ENCODE assay signal across 1 cellular context in the genomic region with DNA sequence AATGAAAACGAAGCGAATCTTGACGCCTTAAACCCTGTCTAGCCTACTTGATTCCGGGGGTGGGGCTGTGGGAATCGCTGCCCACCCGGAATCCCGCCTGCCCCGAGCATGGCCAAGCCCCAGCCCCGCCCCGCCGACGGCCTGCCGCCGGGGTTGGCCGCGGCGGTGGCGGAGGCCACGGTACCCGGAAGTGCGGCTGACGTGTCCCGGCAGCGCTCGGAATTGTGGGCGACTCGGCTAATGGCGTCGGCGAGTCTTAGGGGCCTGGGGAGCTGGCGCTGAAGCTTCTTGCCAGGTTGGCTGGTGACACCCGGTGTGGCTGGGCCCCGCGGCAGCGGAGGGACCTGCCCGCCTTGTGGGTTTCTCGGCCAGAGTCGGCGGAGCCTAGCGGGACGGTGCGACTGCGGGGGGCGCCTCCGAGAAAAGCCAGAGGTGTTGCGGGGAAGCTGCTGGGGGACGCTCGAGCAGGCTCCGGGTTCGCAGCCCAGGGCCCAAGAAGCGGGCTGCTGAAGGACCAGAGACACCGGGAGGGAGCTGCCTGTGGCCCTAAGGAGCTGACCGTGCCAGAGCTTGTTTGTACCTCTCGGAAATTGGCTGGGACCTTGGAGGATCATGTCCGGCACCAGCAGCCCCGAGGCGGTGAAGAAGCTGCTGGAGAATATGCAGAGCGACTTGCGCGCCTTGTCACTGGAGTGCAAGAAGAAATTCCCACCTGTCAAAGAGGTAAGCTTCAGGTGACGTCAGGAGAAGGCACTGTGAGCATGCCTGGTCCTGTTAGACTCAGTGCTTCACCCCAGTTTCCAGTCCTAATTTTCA.
TF ChIP-seq lines count a peak whose summit lies in the region.

A gene with protein sequence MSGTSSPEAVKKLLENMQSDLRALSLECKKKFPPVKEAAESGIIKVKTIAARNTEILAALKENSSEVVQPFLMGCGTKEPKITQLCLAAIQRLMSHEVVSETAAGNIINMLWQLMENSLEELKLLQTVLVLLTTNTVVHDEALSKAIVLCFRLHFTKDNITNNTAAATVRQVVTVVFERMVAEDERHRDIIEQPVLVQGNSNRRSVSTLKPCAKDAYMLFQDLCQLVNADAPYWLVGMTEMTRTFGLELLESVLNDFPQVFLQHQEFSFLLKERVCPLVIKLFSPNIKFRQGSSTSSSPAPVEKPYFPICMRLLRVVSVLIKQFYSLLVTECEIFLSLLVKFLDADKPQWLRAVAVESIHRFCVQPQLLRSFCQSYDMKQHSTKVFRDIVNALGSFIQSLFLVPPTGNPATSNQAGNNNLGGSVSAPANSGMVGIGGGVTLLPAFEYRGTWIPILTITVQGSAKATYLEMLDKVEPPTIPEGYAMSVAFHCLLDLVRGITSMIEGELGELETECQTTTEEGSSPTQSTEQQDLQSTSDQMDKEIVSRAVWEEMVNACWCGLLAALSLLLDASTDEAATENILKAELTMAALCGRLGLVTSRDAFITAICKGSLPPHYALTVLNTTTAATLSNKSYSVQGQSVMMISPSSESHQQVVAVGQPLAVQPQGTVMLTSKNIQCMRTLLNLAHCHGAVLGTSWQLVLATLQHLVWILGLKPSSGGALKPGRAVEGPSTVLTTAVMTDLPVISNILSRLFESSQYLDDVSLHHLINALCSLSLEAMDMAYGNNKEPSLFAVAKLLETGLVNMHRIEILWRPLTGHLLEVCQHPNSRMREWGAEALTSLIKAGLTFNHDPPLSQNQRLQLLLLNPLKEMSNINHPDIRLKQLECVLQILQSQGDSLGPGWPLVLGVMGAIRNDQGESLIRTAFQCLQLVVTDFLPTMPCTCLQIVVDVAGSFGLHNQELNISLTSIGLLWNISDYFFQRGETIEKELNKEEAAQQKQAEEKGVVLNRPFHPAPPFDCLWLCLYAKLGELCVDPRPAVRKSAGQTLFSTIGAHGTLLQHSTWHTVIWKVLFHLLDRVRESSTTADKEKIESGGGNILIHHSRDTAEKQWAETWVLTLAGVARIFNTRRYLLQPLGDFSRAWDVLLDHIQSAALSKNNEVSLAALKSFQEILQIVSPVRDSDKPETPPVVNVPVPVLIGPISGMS (N-terminal part only) (plus strand): TSS at position 231 of the 816 bp plus-strand sequence. CDS start 382 bp downstream, at position 613.

TF ChIP-seq in Ishikawa, 13 proteins besides CTCF, POLR2A, EP300 and RAD21 (continued from another document):
- TF ChIP-seq ZBTB7A (IDR thresholded peaks at IDR 0.05; ENCODE audit: low read depth) (no peak), TAF1 (IDR thresholded peaks at IDR 0.05; ENCODE audit: low read depth) (peak; percentile 99), EGR1 (IDR thresholded peaks at IDR 0.05) (peak; percentile 25; the same call in 1 of the 2 replicates), NFIC (IDR thresholded peaks at IDR 0.05) (peak; percentile 35; the same call in 1 of the 2 replicates), CREB1 (IDR thresholded peaks at IDR 0.05; ENCODE audit: low read depth) (peak; percentile 89), YY1 (IDR thresholded peaks at IDR 0.05; ENCODE audit: low read depth) (peak; percentile 98)
- TF ChIP-seq, protein P1, sequence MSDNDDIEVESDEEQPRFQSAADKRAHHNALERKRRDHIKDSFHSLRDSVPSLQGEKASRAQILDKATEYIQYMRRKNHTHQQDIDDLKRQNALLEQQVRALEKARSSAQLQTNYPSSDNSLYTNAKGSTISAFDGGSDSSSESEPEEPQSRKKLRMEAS (IDR thresholded peaks at IDR 0.05): peak; percentile 60
- TF ChIP-seq, protein P2, sequence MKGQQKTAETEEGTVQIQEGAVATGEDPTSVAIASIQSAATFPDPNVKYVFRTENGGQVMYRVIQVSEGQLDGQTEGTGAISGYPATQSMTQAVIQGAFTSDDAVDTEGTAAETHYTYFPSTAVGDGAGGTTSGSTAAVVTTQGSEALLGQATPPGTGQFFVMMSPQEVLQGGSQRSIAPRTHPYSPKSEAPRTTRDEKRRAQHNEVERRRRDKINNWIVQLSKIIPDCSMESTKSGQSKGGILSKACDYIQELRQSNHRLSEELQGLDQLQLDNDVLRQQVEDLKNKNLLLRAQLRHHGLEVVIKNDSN (IDR thresholded peaks at IDR 0.05): peak; percentile 54; the same call in 1 of the 2 replicates
